ENCODE assay signal across 8 cellular contexts in genomic region chr4:41216294-41217019, GRCh38. TPM values are rescaled to one million over a fixed set of nuclear protein-coding genes. Genes with fewer than 3 reads are reported as not detected.
DNase-seq lines count a peak whose midpoint lies in the region; ATAC-seq and TF ChIP-seq lines count a peak whose summit lies in the region.

No MANE protein-coding gene starts in this region.

- H3K4me2 ChIP-seq in BLaER1 treated with 17β-estradiol and CSF1 and Interleukin-3, amounts not matched to agents 10 nM and 100 nM = peak overlapping the region; percentile 64 to 92 (median 83)
- H3K4me2 ChIP-seq in neural cell (ENCODE audit: low read length) = peak overlapping the region; percentile 66

- peaks cover 0 to 19% (median 16%) of the 10 kb centered on the region in 11 experiments; a peak in 15 of 22 replicates for H3K27me3 ChIP-seq in BLaER1 treated with 17β-estradiol and CSF1 and Interleukin-3, amounts not matched to agents 10 nM and 100 nM
- H3K27me3 ChIP-seq in neural cell (ENCODE audit: insufficient read depth, low read depth, low read length) = no peaks in the 10 kb centered on the region
- H3K27me3 ChIP-seq in tibial artery = no peaks in the 10 kb centered on the region

- intact Hi-C loops in tibial artery (cut with DNase I; ENCODE audit: low total_unique reads) = loop anchor here (10.0 kb wide), 1 partner anchor 1162 kb away; the partner anchor contains the start of gene N4BP2

- peaks cover 0 to 27% (median 16%) of the 10 kb centered on the region in 11 experiments; a peak in 8 of 22 replicates for H4K20me1 ChIP-seq in BLaER1 treated with 17β-estradiol and CSF1 and Interleukin-3, amounts not matched to agents 10 nM and 100 nM
- H4K20me1 ChIP-seq in neural cell (ENCODE audit: insufficient read depth) = no peaks in the 10 kb centered on the region

- peak; percentile 82 for TF ChIP-seq POLR2A in GM19193 (IDR thresholded peaks at IDR 0.05; ENCODE audit: extremely low read depth, insufficient read depth, insufficient read length)

- TF ChIP-seq CTCF in neural cell (IDR thresholded peaks at IDR 0.05; ENCODE audit: poor library complexity, severe bottlenecking) (peak; percentile 70), tibial artery (IDR thresholded peaks at IDR 0.05) (peak in 1 of 2 experiments; percentile 38)

- DNase-seq in NCI-H524 (lab: John Stamatoyannopoulos, UW) (peak; percentile 62 to 90), fibroblast of peridontal ligament (ENCODE audit: extremely low read depth) (peak; percentile 80), tibial artery (peak; percentile 40 to 86)
- peak; percentile 31 for DNase-seq in activated T-cell treated with anti-CD3 and anti-CD28 coated beads, Interleukin-2, amount 50 U/mL, for 1 hour

- no peaks in the 10 kb centered on the region for H3K9me2 ChIP-seq in neural cell (ENCODE audit: insufficient read depth, low read length)

- TF ChIP-seq EP300 in neural cell (conservative IDR thresholded peaks at IDR 0.05; ENCODE audit: poor library complexity, severe bottlenecking) = peak; percentile 39

- peak overlapping the region; percentile 99 for H2AFZ ChIP-seq in neural cell (ENCODE audit: low read depth, low read length)

- H3K4me3 ChIP-seq in BLaER1 treated with 17β-estradiol and CSF1 and Interleukin-3, amounts not matched to agents 10 nM and 100 nM = peak overlapping the region; percentile 66 to 82 (median 71)
- H3K4me3 ChIP-seq in neural cell (ENCODE audit: low read length) (peak overlapping the region; percentile 80), tibial artery (peak overlapping the region; percentile 60 to 61)

- peaks cover 20 to 41% (median 30%) of the 10 kb centered on the region in 10 experiments for H3K4me1 ChIP-seq in BLaER1 treated with 17β-estradiol and CSF1 and Interleukin-3, amounts not matched to agents 10 nM and 100 nM
- H3K4me1 ChIP-seq in tibial artery = peaks cover 0 to 26% (median 15%) of the 10 kb centered on the region in 4 donors

- peak; percentile 61 for ATAC-seq in HG03354 (IDR thresholded peaks at IDR 0.05; ENCODE audit: poor library complexity, severe bottlenecking, unreplicated experiment)

- H3K79me2 ChIP-seq in neural cell (replicated peaks; ENCODE audit: insufficient read depth, low read length) = no peaks in the 10 kb centered on the region

- H3K9ac ChIP-seq in BLaER1 treated with 17β-estradiol and CSF1 and Interleukin-3, amounts not matched to agents 10 nM and 100 nM = peak overlapping the region; percentile 69 to 89 (median 83)
- H3K9ac ChIP-seq in neural cell (ENCODE audit: low read length) = peak overlapping the region; percentile 86

- peak; percentile 58 for TF ChIP-seq RAD21 in neural cell (conservative IDR thresholded peaks at IDR 0.05)

- H3F3A ChIP-seq in neural cell (ENCODE audit: insufficient read depth, low read length, poor library complexity, severe bottlenecking) = no peaks in the 10 kb centered on the region

- H3K27ac ChIP-seq in BLaER1 treated with 17β-estradiol and CSF1 and Interleukin-3, amounts not matched to agents 10 nM and 100 nM = peak overlapping the region; percentile 72 to 91 (median 84)
- H3K27ac ChIP-seq in neural cell (ENCODE audit: low read length) (peak overlapping the region; percentile 84), tibial artery (peak overlapping the region; percentile 82)

- no peaks in the 10 kb centered on the region for H3K9me3 ChIP-seq in BLaER1 treated with 17β-estradiol and CSF1 and Interleukin-3, amounts not matched to agents 10 nM and 100 nM (replicated peaks in 1 of 11)
- H3K9me3 ChIP-seq in neural cell (ENCODE audit: low read length) (no peaks in the 10 kb centered on the region), tibial artery (no peaks in the 10 kb centered on the region)

- no peaks in the 10 kb centered on the region for H3K36me3 ChIP-seq in BLaER1 treated with 17β-estradiol and CSF1 and Interleukin-3, amounts not matched to agents 10 nM and 100 nM
- H3K36me3 ChIP-seq in neural cell (ENCODE audit: insufficient read depth, low read length) (no peaks in the 10 kb centered on the region), tibial artery (no peaks in the 10 kb centered on the region)

TF ChIP-seq in neural cell, 6 proteins besides CTCF, POLR2A, EP300 and RAD21:
- TF ChIP-seq EZH2 (IDR thresholded peaks at IDR 0.05; ENCODE audit: borderline replicate concordance, insufficient read depth, low read length, poor library complexity, severe bottlenecking) = no peak
- TF ChIP-seq POLR2AphosphoS5 (IDR thresholded peaks at IDR 0.05) = peak; percentile 87
- TF ChIP-seq SMC3 (conservative IDR thresholded peaks at IDR 0.05; ENCODE audit: poor library complexity) = peak; percentile 71
- peak; percentile 74 for TF ChIP-seq TAF1 (IDR thresholded peaks at IDR 0.05; ENCODE audit: low read depth)
- TF ChIP-seq REST (IDR thresholded peaks at IDR 0.05; ENCODE audit: borderline replicate concordance) = peak; percentile 85
- TF ChIP-seq MXI1 (conservative IDR thresholded peaks at IDR 0.05; ENCODE audit: poor library complexity, severe bottlenecking) = no peak
TF ChIP-seq in neural cell: peak in this region for 4.

RNA-seq across cellular contexts. Expression of gene APBB2, which starts 2.1 kb away (rescaled TPM):
- 41.9 and 54.9 TPM in 2 replicates for polyA plus RNA-seq in neural cell
- polyA minus RNA-seq in neural cell = 83.8 and 119 TPM in 2 replicates

RNA-seq across cellular contexts. Expression of gene UCHL1, which starts 40.3 kb away (rescaled TPM):
- 5,099 and 5,212 TPM in 2 replicates for polyA plus RNA-seq in neural cell
- 1,409 and 1,651 TPM in 2 replicates for polyA minus RNA-seq in neural cell

Comparison
In these comparisons a context has a peak if more than half of its experiments do, and no peak if none do; other contexts are left out.
1. Peak in every context shown above with its lines: DNase-seq, ATAC-seq, H3K4me3 ChIP-seq and H3K27ac ChIP-seq.